Comparison of ENCODE assay signal across 1 cellular context in the genomic region with DNA sequence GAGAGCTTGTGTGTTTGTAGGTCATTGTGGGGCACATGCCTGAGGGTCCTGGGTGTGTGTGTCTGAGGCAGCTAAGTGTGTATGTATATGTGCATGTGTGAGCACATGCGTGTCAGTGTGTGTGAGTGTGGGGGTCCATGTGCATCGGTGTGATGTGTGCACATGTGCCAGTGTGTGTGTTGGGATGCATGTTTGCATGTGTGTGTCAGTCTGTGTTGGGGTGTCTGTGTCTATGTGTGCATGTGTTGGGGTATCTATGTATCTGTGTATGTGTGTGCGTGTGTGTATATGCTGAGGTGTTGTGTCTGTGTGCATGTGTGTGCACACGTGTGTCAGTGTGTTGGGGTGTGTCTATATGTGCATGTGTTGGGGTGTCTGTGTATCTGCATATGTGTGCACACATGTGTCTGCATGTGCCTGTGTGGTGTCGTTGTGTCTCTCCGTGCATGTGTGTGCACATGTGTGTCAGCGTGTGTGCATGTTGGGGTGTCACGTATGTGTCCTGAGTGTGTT.
TF ChIP-seq lines count a peak whose summit lies in the region.

No MANE protein-coding gene starts in this region.

TF ChIP-seq in SK-N-SH, 30 proteins besides CTCF, POLR2A, EP300 and RAD21 (continued from another document):
- TF ChIP-seq, protein P1, sequence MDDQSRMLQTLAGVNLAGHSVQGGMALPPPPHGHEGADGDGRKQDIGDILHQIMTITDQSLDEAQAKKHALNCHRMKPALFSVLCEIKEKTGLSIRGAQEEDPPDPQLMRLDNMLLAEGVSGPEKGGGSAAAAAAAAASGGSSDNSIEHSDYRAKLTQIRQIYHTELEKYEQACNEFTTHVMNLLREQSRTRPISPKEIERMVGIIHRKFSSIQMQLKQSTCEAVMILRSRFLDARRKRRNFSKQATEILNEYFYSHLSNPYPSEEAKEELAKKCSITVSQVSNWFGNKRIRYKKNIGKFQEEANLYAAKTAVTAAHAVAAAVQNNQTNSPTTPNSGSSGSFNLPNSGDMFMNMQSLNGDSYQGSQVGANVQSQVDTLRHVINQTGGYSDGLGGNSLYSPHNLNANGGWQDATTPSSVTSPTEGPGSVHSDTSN (IDR thresholded peaks at IDR 0.05): no peak
- TF ChIP-seq FOXM1 (IDR thresholded peaks at IDR 0.05; ENCODE audit: low read depth): no peak
- TF ChIP-seq, protein P2, sequence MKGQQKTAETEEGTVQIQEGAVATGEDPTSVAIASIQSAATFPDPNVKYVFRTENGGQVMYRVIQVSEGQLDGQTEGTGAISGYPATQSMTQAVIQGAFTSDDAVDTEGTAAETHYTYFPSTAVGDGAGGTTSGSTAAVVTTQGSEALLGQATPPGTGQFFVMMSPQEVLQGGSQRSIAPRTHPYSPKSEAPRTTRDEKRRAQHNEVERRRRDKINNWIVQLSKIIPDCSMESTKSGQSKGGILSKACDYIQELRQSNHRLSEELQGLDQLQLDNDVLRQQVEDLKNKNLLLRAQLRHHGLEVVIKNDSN (IDR thresholded peaks at IDR 0.05; ENCODE audit: borderline replicate concordance, low read depth): no peak
- no peak for TF ChIP-seq TEAD4 (IDR thresholded peaks at IDR 0.05; ENCODE audit: borderline replicate concordance, insufficient read depth)
- TF ChIP-seq TCF12 (IDR thresholded peaks at IDR 0.05): no peak
- no peak for TF ChIP-seq NRF1 (IDR thresholded peaks at IDR 0.05; ENCODE audit: low read depth, low read length)
- TF ChIP-seq FOSL2 (IDR thresholded peaks at IDR 0.05; ENCODE audit: borderline replicate concordance, low read depth): no peak
- no peak for TF ChIP-seq FOXJ3 (CRISPR knock-in tag; IDR thresholded peaks at IDR 0.05)
- no peak for TF ChIP-seq RCOR1 (IDR thresholded peaks at IDR 0.05; ENCODE audit: low read length)
- no peak for TF ChIP-seq GABPA (IDR thresholded peaks at IDR 0.05; ENCODE audit: low read depth)
- no peak for TF ChIP-seq MXI1 (IDR thresholded peaks at IDR 0.05; ENCODE audit: low read depth, low read length)
- TF ChIP-seq YY1 (IDR thresholded peaks at IDR 0.05; ENCODE audit: low read depth): no peak
- no peak for TF ChIP-seq POLR2AphosphoS5 (IDR thresholded peaks at IDR 0.05; ENCODE audit: low read depth, low read length)
